1 cellular context compared by ENCODE assay signal in the genomic region with DNA sequence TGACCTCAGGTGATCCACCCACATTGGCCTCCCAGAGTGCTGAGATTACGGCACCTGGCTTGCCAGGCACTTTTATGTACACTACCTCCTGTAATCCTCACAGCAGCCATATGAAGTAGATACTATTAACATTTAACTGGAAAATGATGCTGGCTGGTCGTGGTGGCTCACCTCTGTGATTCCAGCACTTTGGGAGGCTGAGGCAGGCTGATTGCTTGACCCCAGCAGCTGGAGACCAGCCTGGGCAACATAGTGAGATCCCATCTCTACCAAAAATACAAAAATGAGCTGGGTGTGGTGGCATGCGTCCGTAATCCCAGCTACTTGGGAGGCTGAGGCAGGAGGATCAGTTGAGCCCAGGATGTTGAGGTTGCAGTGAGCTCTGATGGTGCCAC.
TF ChIP-seq lines count a peak whose summit lies in the region.

No MANE protein-coding gene starts in this region.

TF ChIP-seq in A549, 52 proteins besides CTCF, POLR2A, EP300 and RAD21:
- TF ChIP-seq, protein P1, sequence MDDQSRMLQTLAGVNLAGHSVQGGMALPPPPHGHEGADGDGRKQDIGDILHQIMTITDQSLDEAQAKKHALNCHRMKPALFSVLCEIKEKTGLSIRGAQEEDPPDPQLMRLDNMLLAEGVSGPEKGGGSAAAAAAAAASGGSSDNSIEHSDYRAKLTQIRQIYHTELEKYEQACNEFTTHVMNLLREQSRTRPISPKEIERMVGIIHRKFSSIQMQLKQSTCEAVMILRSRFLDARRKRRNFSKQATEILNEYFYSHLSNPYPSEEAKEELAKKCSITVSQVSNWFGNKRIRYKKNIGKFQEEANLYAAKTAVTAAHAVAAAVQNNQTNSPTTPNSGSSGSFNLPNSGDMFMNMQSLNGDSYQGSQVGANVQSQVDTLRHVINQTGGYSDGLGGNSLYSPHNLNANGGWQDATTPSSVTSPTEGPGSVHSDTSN (IDR thresholded peaks at IDR 0.05) = no peak
- TF ChIP-seq FOSL2 (IDR thresholded peaks at IDR 0.05) (no peak), FOSL2 (CRISPR knock-in tag; IDR thresholded peaks at IDR 0.05) (no peak), RARB (CRISPR knock-in tag; IDR thresholded peaks at IDR 0.05) (no peak), HOXB13 (CRISPR knock-in tag; IDR thresholded peaks at IDR 0.05; ENCODE audit: low read depth) (no peak), SMC3 (IDR thresholded peaks at IDR 0.05) (no peak), KDM1A (IDR thresholded peaks at IDR 0.05; ENCODE audit: low read depth) (no peak), HEYL (CRISPR knock-in tag; IDR thresholded peaks at IDR 0.05) (no peak), NPAS2 (CRISPR knock-in tag; IDR thresholded peaks at IDR 0.05; ENCODE audit: borderline replicate concordance) (no peak), HDAC2 (IDR thresholded peaks at IDR 0.05) (no peak), RNF2 (IDR thresholded peaks at IDR 0.05; ENCODE audit: borderline replicate concordance, low read depth) (no peak)
